8 cellular contexts compared by ENCODE assay signal in the genomic region with DNA sequence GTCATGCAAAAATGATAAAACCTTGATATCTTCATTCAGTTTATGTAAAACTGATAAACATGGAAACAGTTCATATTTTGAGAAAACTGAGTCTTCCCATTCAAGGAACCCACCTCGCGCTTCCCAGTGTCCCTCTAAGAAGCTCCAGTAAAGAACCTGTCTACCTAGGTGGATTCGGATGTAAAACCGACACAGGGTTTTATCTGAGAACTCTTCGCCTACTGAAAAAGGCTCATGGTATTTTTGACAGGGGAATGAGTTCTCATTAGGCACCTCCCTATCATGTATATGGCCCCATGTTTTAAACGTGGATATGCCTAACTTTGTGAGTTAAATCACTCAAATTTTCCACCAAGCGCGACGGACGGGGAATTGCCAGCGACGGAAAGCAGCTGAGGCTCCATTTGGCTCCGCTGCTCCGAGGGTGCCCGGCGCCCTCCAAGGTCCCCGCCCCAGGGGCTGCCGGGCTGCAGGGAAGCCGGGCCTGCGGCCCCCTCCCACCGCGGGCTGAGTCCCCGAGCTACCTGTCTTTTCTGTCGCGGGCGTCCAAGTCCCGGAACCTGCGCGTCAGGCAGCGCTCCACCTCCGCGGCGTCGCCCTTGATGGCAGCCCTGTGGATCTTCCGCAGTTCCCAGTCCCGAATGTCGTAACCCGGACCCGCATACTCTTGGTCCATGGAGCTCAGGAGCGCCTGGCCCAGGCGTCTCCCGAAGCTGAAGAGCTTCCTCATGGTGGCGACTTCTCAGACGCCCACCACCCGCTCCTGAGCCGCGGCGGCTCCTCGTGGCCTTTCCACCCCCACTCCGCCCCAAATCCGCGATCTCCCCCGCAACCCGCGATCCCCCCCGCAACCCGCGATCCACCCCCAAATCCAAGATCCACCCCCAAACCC. TPM values are rescaled to one million over a fixed set of nuclear protein-coding genes. Genes with fewer than 3 reads are reported as not detected.
DNase-seq lines count a peak whose midpoint lies in the region; ATAC-seq and TF ChIP-seq lines count a peak whose summit lies in the region.

No MANE protein-coding gene starts in this region.

- no peak for ATAC-seq in activated CD4-positive, alpha-beta T cell treated with anti-CD3 and anti-CD28 coated beads for 36 hours
- no peak for ATAC-seq in effector memory CD8-positive, alpha-beta T cell (replicated peaks)
- ATAC-seq in thoracic aorta (ENCODE audit: insufficient number of reproducible peaks, low FRiP score, low read depth): no peak

- peak overlapping the region; percentile 83 for H3K27ac Mint-ChIP-seq in activated CD4-positive, alpha-beta T cell treated with anti-CD3 and anti-CD28 coated beads for 36 hours
- H3K27ac Mint-ChIP-seq in effector memory CD8-positive, alpha-beta T cell: peak overlapping the region in 1 of 2 donors; percentile 77

- peak overlapping the region; percentile 76 for H3K4me3 Mint-ChIP-seq in activated CD4-positive, alpha-beta T cell treated with anti-CD3 and anti-CD28 coated beads for 36 hours
- H3K4me3 Mint-ChIP-seq in effector memory CD8-positive, alpha-beta T cell: peak overlapping the region; percentile 83 to 87

- H3K27me3 Mint-ChIP-seq in activated CD4-positive, alpha-beta T cell treated with anti-CD3 and anti-CD28 coated beads for 36 hours: peaks cover 24% of the 10 kb centered on the region
- H3K27me3 Mint-ChIP-seq in effector memory CD8-positive, alpha-beta T cell: peaks cover 28 to 31% of the 10 kb centered on the region in 2 donors

- H3K9me3 ChIP-seq in muscle layer of duodenum (ENCODE audit: control insufficient read depth in 1 of 2, low read length in 2 of 2) (peaks cover 3 to 8% of the 10 kb centered on the region in 2 donors), thoracic aorta (peaks cover 5% of the 10 kb centered on the region)

- H3K36me3 ChIP-seq in muscle layer of duodenum (ENCODE audit: control insufficient read depth in 1 of 2, insufficient read depth in 2 of 2, low read length in 2 of 2) (no peaks in the 10 kb centered on the region), thoracic aorta (no peaks in the 10 kb centered on the region)

- DNase-seq in activated CD4-positive, alpha-beta T cell treated with anti-CD3 and anti-CD28 coated beads for 36 hours: peak; percentile 59
- DNase-seq in effector memory CD8-positive, alpha-beta T cell: no peak
- DNase-seq in thoracic aorta (ENCODE audit: low spot score): no peak
- no peak for DNase-seq in activated CD4-positive, CD25-positive, alpha-beta regulatory T cell treated with anti-CD3 and anti-CD28 coated beads, Interleukin-2, amount 50 U/mL, for 72 hours
- DNase-seq in NCI-H446 (lab: John Stamatoyannopoulos, UW): no peak
- DNase-seq in activated CD4-positive, CD25-positive, alpha-beta regulatory T cell (lab: John Stamatoyannopoulos, UW): no peak

- peaks cover 0 to 28% of the 10 kb centered on the region in 2 donors for H3K4me1 ChIP-seq in muscle layer of duodenum (ENCODE audit: control insufficient read depth in 1 of 2, insufficient read depth in 2 of 2, low read length in 2 of 2)
- peaks cover 11 to 25% of the 10 kb centered on the region in 2 donors for H3K4me1 ChIP-seq in thoracic aorta (ENCODE audit: control insufficient read depth in 1 of 2, low read depth in 2 of 2)

- no peak for TF ChIP-seq EP300 in Ishikawa (IDR thresholded peaks at IDR 0.05; ENCODE audit: borderline replicate concordance)

- peaks cover 10% of the 10 kb centered on the region for H3K4me1 Mint-ChIP-seq in activated CD4-positive, alpha-beta T cell treated with anti-CD3 and anti-CD28 coated beads for 36 hours
- H3K4me1 Mint-ChIP-seq in effector memory CD8-positive, alpha-beta T cell (ENCODE audit: low read depth in 2 of 2): peaks cover 15 to 16% of the 10 kb centered on the region in 2 donors

- POLR2A ChIA-PET in activated CD4-positive, alpha-beta T cell treated with anti-CD3 and anti-CD28 coated beads for 36 hours (lab: Charles Lee): no interaction called here

- TF ChIP-seq RAD21 in Ishikawa (IDR thresholded peaks at IDR 0.05; ENCODE audit: low read depth): no peak

- H3K4me3 ChIP-seq in muscle layer of duodenum (ENCODE audit: low read depth in 1 of 2, low read length in 2 of 2): peak overlapping the region; percentile 50 to 71
- H3K4me3 ChIP-seq in thoracic aorta: peak overlapping the region; percentile 66

- intact Hi-C loops in activated CD4-positive, alpha-beta T cell treated with anti-CD3 and anti-CD28 coated beads for 36 hours (cut with DNase I, micrococcal nuclease): loop anchor here in 1 of 2 experiments (2.0 to 5.0 kb wide), 2 partner anchors 62 to 551 kb away; a partner anchor contains a TSS

- peaks cover 2% of the 10 kb centered on the region for H3K36me3 Mint-ChIP-seq in activated CD4-positive, alpha-beta T cell treated with anti-CD3 and anti-CD28 coated beads for 36 hours (ENCODE audit: low read depth)
- H3K36me3 Mint-ChIP-seq in effector memory CD8-positive, alpha-beta T cell (ENCODE audit: insufficient read depth): no peaks in the 10 kb centered on the region

- peaks cover 4% of the 10 kb centered on the region for H3K27me3 ChIP-seq in muscle layer of duodenum (ENCODE audit: low read depth, low read length)
- H3K27me3 ChIP-seq in thoracic aorta (replicated peaks; ENCODE audit: insufficient read depth): peaks cover 15% of the 10 kb centered on the region

- no peak for TF ChIP-seq CTCF in thoracic aorta (IDR thresholded peaks at IDR 0.05)

- no peaks in the 10 kb centered on the region for H3K9me3 Mint-ChIP-seq in activated CD4-positive, alpha-beta T cell treated with anti-CD3 and anti-CD28 coated beads for 36 hours (ENCODE audit: low read depth)
- H3K9me3 Mint-ChIP-seq in effector memory CD8-positive, alpha-beta T cell: no peaks in the 10 kb centered on the region

- CTCF ChIA-PET in activated CD4-positive, alpha-beta T cell treated with anti-CD3 and anti-CD28 coated beads for 36 hours (lab: Charles Lee): no interaction called here

- H3K27ac ChIP-seq in muscle layer of duodenum (ENCODE audit: low read length) (no peak overlapping the region), thoracic aorta (no peak overlapping the region)

TF ChIP-seq in Ishikawa, 13 proteins besides CTCF, POLR2A, EP300 and RAD21:
- TF ChIP-seq, protein P1, sequence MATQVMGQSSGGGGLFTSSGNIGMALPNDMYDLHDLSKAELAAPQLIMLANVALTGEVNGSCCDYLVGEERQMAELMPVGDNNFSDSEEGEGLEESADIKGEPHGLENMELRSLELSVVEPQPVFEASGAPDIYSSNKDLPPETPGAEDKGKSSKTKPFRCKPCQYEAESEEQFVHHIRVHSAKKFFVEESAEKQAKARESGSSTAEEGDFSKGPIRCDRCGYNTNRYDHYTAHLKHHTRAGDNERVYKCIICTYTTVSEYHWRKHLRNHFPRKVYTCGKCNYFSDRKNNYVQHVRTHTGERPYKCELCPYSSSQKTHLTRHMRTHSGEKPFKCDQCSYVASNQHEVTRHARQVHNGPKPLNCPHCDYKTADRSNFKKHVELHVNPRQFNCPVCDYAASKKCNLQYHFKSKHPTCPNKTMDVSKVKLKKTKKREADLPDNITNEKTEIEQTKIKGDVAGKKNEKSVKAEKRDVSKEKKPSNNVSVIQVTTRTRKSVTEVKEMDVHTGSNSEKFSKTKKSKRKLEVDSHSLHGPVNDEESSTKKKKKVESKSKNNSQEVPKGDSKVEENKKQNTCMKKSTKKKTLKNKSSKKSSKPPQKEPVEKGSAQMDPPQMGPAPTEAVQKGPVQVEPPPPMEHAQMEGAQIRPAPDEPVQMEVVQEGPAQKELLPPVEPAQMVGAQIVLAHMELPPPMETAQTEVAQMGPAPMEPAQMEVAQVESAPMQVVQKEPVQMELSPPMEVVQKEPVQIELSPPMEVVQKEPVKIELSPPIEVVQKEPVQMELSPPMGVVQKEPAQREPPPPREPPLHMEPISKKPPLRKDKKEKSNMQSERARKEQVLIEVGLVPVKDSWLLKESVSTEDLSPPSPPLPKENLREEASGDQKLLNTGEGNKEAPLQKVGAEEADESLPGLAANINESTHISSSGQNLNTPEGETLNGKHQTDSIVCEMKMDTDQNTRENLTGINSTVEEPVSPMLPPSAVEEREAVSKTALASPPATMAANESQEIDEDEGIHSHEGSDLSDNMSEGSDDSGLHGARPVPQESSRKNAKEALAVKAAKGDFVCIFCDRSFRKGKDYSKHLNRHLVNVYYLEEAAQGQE (IDR thresholded peaks at IDR 0.05; ENCODE audit: low read depth): no peak
- TF ChIP-seq TAF1 (IDR thresholded peaks at IDR 0.05; ENCODE audit: low read depth): peak; percentile 1; the same call in 1 of the 2 replicates

RNA-seq across cellular contexts. Expression of a gene that starts 0.6 kb away (rescaled TPM):
- 1 to 10 TPM; 6.4 to 7.5 TPM for total RNA-seq in activated CD4-positive, alpha-beta T cell treated with anti-CD3 and anti-CD28 coated beads for 36 hours
- not detected for total RNA-seq in thoracic aorta

Comparison
In these comparisons a context has a peak if more than half of its experiments do, and no peak if none do; other contexts are left out.
1. RNA of a gene that starts 0.6 kb away (total RNA-seq): 6.4 to 7.5 TPM in activated CD4-positive, alpha-beta T cell treated with anti-CD3 and anti-CD28 coated beads for 36 hours; not detected in thoracic aorta; every median in the first group is over 4 times any median in the second.